14 cellular contexts compared by ENCODE assay signal in the genomic region with DNA sequence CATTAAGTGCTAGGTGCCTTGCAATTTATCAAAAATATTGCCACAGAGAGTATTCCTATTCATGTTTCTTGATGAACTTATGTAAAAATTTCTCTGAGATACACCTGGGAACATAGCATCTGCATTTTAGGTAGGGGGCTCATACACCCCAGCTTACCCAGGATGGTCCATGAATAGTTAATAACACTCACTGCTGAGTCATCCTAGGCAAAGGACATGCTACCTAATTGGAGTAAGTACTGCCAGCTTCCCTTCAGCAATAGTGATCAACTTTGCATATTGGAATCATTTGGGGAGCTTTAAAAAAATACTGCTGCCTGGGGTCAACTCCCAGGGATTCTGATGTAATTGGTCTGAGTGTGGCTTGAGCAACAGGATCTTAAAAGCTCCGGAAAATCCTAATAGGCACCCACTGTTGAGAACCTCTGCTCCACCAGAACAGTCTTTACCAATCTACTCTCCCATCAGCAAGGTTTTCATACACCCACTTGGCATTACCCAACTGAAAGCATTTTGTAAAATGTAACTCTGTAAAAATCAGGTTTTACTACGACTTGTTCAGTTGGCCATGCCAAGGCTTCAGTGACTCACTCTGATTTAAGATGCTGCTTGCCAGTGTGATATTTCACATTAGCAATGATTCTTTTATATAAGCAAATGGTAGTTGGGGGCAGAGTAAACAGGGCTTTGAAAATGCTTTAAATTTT.
DNase-seq lines count a peak whose midpoint lies in the region; ATAC-seq, FAIRE-seq and TF ChIP-seq lines count a peak whose summit lies in the region.
"Had no signal": no experiment of that assay in that cellular context is flagged by ENCODE, and none has a peak within 500 bp of the region (broad histone marks: within the 10 kb centered on the region; RNA-seq: fewer than 3 reads in every experiment).

No MANE protein-coding gene starts in this region.

- no peak overlapping the region for H2AFZ ChIP-seq in HepG2 (ENCODE audit: low read length)

- TF ChIP-seq POLR2A in HepG2 (IDR thresholded peaks at IDR 0.05; ENCODE audit: insufficient read depth in 1 of 2, low read depth in 2 of 2, low read length in 2 of 2): no peak

- in situ Hi-C loops in HepG2 (cut with HindIII; ENCODE audit: extremely low pct_ligation_motif_present, low pct_unique_long_range_greater_than_20kb): no loop called here

- POLR2A ChIA-PET in HepG2 (lab: Yijun Ruan, JAX): no interaction called here

- no peak for TF ChIP-seq RAD21 in HepG2 (CRISPR knock-in tag; IDR thresholded peaks at IDR 0.05)

- ATAC-seq in HepG2 (no peak), GM21360 (IDR thresholded peaks at IDR 0.05; ENCODE audit: unreplicated experiment) (no peak)

- H3K27me3 ChIP-seq in bronchial epithelial cell (ENCODE audit: control insufficient read depth, insufficient read depth, low read length) (peaks cover 1% of the 10 kb centered on the region), HepG2 (ENCODE audit: control insufficient read depth in 1 of 2, insufficient read depth in 2 of 2, low read length in 2 of 2) (no peaks in the 10 kb centered on the region; a peak in 2 of 5 replicates)
- H3K27me3 ChIP-seq: SJCRH30 had no signal

- H3K79me2 ChIP-seq in HepG2 (ENCODE audit: insufficient read depth, low read length): no peaks in the 10 kb centered on the region

- TF ChIP-seq CTCF in bronchial epithelial cell (IDR thresholded peaks at IDR 0.05; ENCODE audit: insufficient read depth, low read length, severe bottlenecking) (no peak), HepG2 (CRISPR knock-in tag; IDR thresholded peaks at IDR 0.05) (no peak), D721Med (IDR thresholded peaks at IDR 0.05; ENCODE audit: insufficient read depth, missing control alignments) (no peak)

- H3K4me1 ChIP-seq in HepG2 (ENCODE audit: insufficient read depth, low read length): no peaks in the 10 kb centered on the region
- H3K4me1 ChIP-seq: SJCRH30 had no signal

- WGBS in HepG2 (ENCODE audit: low lambda C conversion rate): 9% methylated on average over 2 of the region's 2 CpGs

- H3K4me3 ChIP-seq in bronchial epithelial cell (ENCODE audit: low read depth, low read length) (no peak overlapping the region), HepG2 (replicated peaks in 1 of 3; ENCODE audit: insufficient read depth in 1 of 3, low read depth in 2 of 3, low read length in 3 of 3) (no peak overlapping the region)
- H3K4me3 ChIP-seq: SJCRH30 had no signal

- no TSS peak for BruUV-seq in HepG2 (replicated peaks; lab: Mats Ljungman, UMichigan)

- H3K9me3 ChIP-seq in HepG2 (ENCODE audit: low read length): no peaks in the 10 kb centered on the region
- H3K9me3 ChIP-seq: SJCRH30 had no signal

- CTCF ChIA-PET in HepG2 (lab: Yijun Ruan, JAX; ENCODE audit: low intra/inter-chr PET ratio, low total read pairs): no interaction called here

- intact Hi-C loops in HepG2 (cut with micrococcal nuclease; ENCODE audit: unreplicated experiment): no loop called here

- no peaks in the 10 kb centered on the region for H3K36me3 ChIP-seq in bronchial epithelial cell (ENCODE audit: control insufficient read depth, insufficient read depth, low read length)
- H3K36me3 ChIP-seq in HepG2 (replicated peaks in 1 of 2; ENCODE audit: control insufficient read depth in 1 of 2, insufficient read depth in 2 of 2, low read length in 2 of 2): no peaks in the 10 kb centered on the region
- H3K36me3 ChIP-seq: SJCRH30 had no signal

- H4K20me1 ChIP-seq in HepG2 (ENCODE audit: insufficient read depth, low read length): no peaks in the 10 kb centered on the region

- no peak overlapping the region for H3K27ac ChIP-seq in HepG2 (ENCODE audit: extremely low read length, insufficient read depth, low read length)
- H3K27ac ChIP-seq: SJCRH30 had no signal

- DNase-seq in A172 (ENCODE audit: low spot score) (peak; percentile 49), HT1080 (ENCODE audit: low read depth) (peak; percentile 37), bronchial epithelial cell (ENCODE audit: low read depth) (peak; percentile 49), HepG2 (ENCODE audit: low spot score) (no peak), D721Med (ENCODE audit: insufficient read length, low spot score) (no peak)
- no peak for DNase-seq in activated effector memory CD4-positive, alpha-beta T cell treated with Interleukin-2 at 50 U/mL for 16 hours
- no peak for DNase-seq in activated naive CD4-positive, alpha-beta T cell treated with Interleukin-2 at 50 U/mL for 16 hours
- DNase-seq: cerebellar nuclear complex; MM.1S; NCI-H2171 treated with DMSO at 0.1 percent for 48 hours; nephron progenitor cell; NK-92 treated with Interleukin-12 subunit alpha and Interleukin-12 subunit beta, amount 100 ng/mL, for 24 hours; SJCRH30 had no signal

- FAIRE-seq in bronchial epithelial cell (lab: Jason Lieb, UNC): no peak
- FAIRE-seq in HepG2 (lab: Jason Lieb, UNC): no peak
- no peak for FAIRE-seq in D721Med (lab: Jason Lieb, UNC)

- no peak overlapping the region for H3K4me2 ChIP-seq in HepG2 (ENCODE audit: low read depth, low read length)

- no peak for TF ChIP-seq EP300 in HepG2 (IDR thresholded peaks at IDR 0.05; ENCODE audit: low read depth in 2 of 2, low read length in 2 of 2)
- TF ChIP-seq EP300 in HepG2 (CRISPR knock-in tag; IDR thresholded peaks at IDR 0.05; ENCODE audit: borderline replicate concordance): no peak

- no peak overlapping the region for H3K9ac ChIP-seq in HepG2 (ENCODE audit: insufficient read depth, low read depth, low read length)

TF ChIP-seq in HepG2, 621 proteins besides CTCF, POLR2A, EP300 and RAD21:
- 0 out of 2 replicates have a peak, but pooled peaks have one; percentile 9 for TF ChIP-seq NFE2L2 (IDR thresholded peaks at IDR 0.05; ENCODE audit: low read length)
- TF ChIP-seq ZNF589 (CRISPR knock-in tag; conservative IDR thresholded peaks at IDR 0.05): no peak
TF ChIP-seq in HepG2: peak in this region for 1.

Comparison
In these comparisons a context has a peak if more than half of its experiments do, and no peak if none do; other contexts are left out.
1. DNase-seq: peak in A172 (single experiment), HT1080 (single experiment) and bronchial epithelial cell (single experiment); none in HepG2 (single experiment), activated effector memory CD4-positive, alpha-beta T cell treated with Interleukin-2 at 50 U/mL for 16 hours (single experiment), D721Med (single experiment) and activated naive CD4-positive, alpha-beta T cell treated with Interleukin-2 at 50 U/mL for 16 hours (single experiment).